In genomic region chr10:93261089-93261488, GRCh38 we compare ENCODE assay signal across 22 cellular contexts.
"Had no signal": no experiment of that assay in that cellular context is flagged by ENCODE, and none has a peak within 500 bp of the region (broad histone marks: within the 10 kb centered on the region; RNA-seq: fewer than 3 reads in every experiment).

No MANE protein-coding gene starts in this region.

- DNase-seq: effector CD8-positive, alpha-beta T cell; gastrocnemius medialis; immature natural killer cell; kidney; left cardiac atrium; left ventricle myocardium superior; mucosa of descending colon; naive thymus-derived CD8-positive, alpha-beta T cell; posterior cingulate gyrus; small intestine; stimulated activated CD4-positive, alpha-beta T cell treated with anti-CD3 and anti-CD28 coated beads, Interleukin-12 subunit alpha, Interleukin-12 subunit beta, amount 100 ng/mL, for 4 hours; stimulated activated naive CD4-positive, alpha-beta T cell; stomach; substantia nigra; upper lobe of left lung; uterus had no signal

- ATAC-seq: gastrocnemius medialis; left cardiac atrium; left ventricle myocardium superior; mucosa of descending colon; naive thymus-derived CD8-positive, alpha-beta T cell had no signal

- H3K4me3 ChIP-seq: coronary artery, esophagus muscularis mucosa, gastrocnemius medialis, mucosa of descending colon, right atrium auricular region, stomach, thoracic aorta, upper lobe of left lung, uterus had no signal

- H3K9me3 ChIP-seq: esophagus muscularis mucosa, gastrocnemius medialis, mucosa of descending colon, right atrium auricular region, stomach, thoracic aorta, upper lobe of left lung, uterus had no signal

- H3K4me1 ChIP-seq: esophagus muscularis mucosa, gastrocnemius medialis, right atrium auricular region, stomach, upper lobe of left lung, uterus had no signal

- H3K36me3 ChIP-seq: esophagus muscularis mucosa, gastrocnemius medialis, right atrium auricular region, stomach, thoracic aorta, upper lobe of left lung, uterus had no signal

- H3K27me3 ChIP-seq: esophagus muscularis mucosa, gastrocnemius medialis, right atrium auricular region, stomach, upper lobe of left lung, uterus had no signal

- H3K27ac ChIP-seq: coronary artery, epithelial cell of prostate, esophagus muscularis mucosa, gastrocnemius medialis, right atrium auricular region, stomach, thoracic aorta, upper lobe of left lung, uterus had no signal

- FAIRE-seq: endometrium, kidney, small intestine had no signal
